Comparison of ENCODE assay signal across 13 cellular contexts in the genomic region with DNA sequence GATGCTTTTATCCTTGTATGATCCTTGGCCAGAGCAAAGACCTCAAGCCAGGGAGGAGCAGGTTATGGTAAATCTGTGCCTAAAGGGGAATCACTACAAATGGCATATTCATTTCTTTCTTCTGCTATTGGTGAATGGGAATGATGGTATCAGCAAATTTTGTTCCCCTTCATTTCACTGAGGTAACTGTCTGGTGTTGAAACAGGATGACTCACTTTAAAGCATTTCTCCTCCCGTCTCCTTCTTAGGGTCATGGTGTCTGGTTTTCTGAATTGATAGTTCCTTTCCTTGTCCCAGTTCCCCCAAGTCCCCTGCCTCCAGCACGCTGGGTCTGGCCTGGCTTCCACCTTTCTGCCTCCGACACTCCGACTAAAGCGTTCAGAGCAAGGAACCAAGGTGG.
DNase-seq lines count a peak whose midpoint lies in the region; ATAC-seq, FAIRE-seq and TF ChIP-seq lines count a peak whose summit lies in the region.
"Had no signal": no experiment of that assay in that cellular context is flagged by ENCODE, and none has a peak within 500 bp of the region (broad histone marks: within the 10 kb centered on the region; RNA-seq: fewer than 3 reads in every experiment).

No MANE protein-coding gene starts in this region.

- no peak for TF ChIP-seq POLR2A in HepG2 (IDR thresholded peaks at IDR 0.05; ENCODE audit: insufficient read depth in 1 of 2, low read depth in 2 of 2, low read length in 2 of 2)
- no peak for TF ChIP-seq POLR2A in right lobe of liver (IDR thresholded peaks at IDR 0.05)
- no peak for TF ChIP-seq POLR2A in Peyer's patch (IDR thresholded peaks at IDR 0.05)

- no peak overlapping the region for H3K4me2 ChIP-seq in HepG2 (ENCODE audit: low read depth, low read length)

- in situ Hi-C loops in HepG2 (cut with HindIII; ENCODE audit: extremely low pct_ligation_motif_present, low pct_unique_long_range_greater_than_20kb): no loop called here

- TF ChIP-seq RAD21 in HepG2 (CRISPR knock-in tag; IDR thresholded peaks at IDR 0.05): no peak

- H3K4me3 ChIP-seq in HepG2 (replicated peaks in 1 of 3; ENCODE audit: insufficient read depth in 1 of 3, low read depth in 2 of 3, low read length in 3 of 3) (no peak overlapping the region), right lobe of liver (no peak overlapping the region), adipocyte (ENCODE audit: low read length) (no peak overlapping the region), foreskin fibroblast (ENCODE audit: low read depth in 1 of 2, low read length in 2 of 2) (no peak overlapping the region), Peyer's patch (no peak overlapping the region)

- H3K4me1 ChIP-seq in HepG2 (ENCODE audit: insufficient read depth, low read length): peaks cover 18% of the 10 kb centered on the region
- H3K4me1 ChIP-seq in right lobe of liver: peaks cover 0 to 6% (median 2%) of the 10 kb centered on the region in 4 donors
- H3K4me1 ChIP-seq in adipocyte (ENCODE audit: control insufficient read depth, insufficient read depth, low read length): peaks cover 53% of the 10 kb centered on the region
- H3K4me1 ChIP-seq in Peyer's patch: no peaks in the 10 kb centered on the region

- DNase-seq in HepG2 (ENCODE audit: low spot score): no peak
- DNase-seq in right lobe of liver: no peak
- DNase-seq in adipocyte (ENCODE audit: low read depth): peak; percentile 82
- DNase-seq in foreskin fibroblast: peak; percentile 62 to 84
- DNase-seq in urothelium cell line (ENCODE audit: low spot score): peak; percentile 23
- no peak for DNase-seq in midbrain (lab: John Stamatoyannopoulos, UW)
- DNase-seq in Peyer's patch: no peak
- DNase-seq: activated CD8-positive, alpha-beta T cell treated with anti-CD3 and anti-CD28 coated beads, Interleukin-2, amount 10 ng/mL, durations not matched to agents 7 days and 5 days; activated naive CD4-positive, alpha-beta T cell; KG1 had no signal

- POLR2A ChIA-PET in HepG2 (lab: Yijun Ruan, JAX): no interaction called here

- intact Hi-C loops in HepG2 (cut with micrococcal nuclease; ENCODE audit: unreplicated experiment): no loop called here
- intact Hi-C loops in right lobe of liver (cut with DNase I): no loop called here

- ATAC-seq in HepG2: no peak
- ATAC-seq in right lobe of liver: no peak
- ATAC-seq in GM18867 (IDR thresholded peaks at IDR 0.05; ENCODE audit: unreplicated experiment): no peak
- ATAC-seq: activated CD8-positive, alpha-beta T cell treated with anti-CD3 and anti-CD28 coated beads, Interleukin-2, amount 10 ng/mL, durations not matched to agents 7 days and 5 days; left lobe of liver had no signal

- H3K27me3 ChIP-seq in HepG2 (ENCODE audit: control insufficient read depth in 1 of 2, insufficient read depth in 2 of 2, low read length in 2 of 2): no peaks in the 10 kb centered on the region
- H3K27me3 ChIP-seq in right lobe of liver: no peaks in the 10 kb centered on the region
- no peaks in the 10 kb centered on the region for H3K27me3 ChIP-seq in adipocyte (replicated peaks; ENCODE audit: control insufficient read depth, insufficient read depth, low read length)
- H3K27me3 ChIP-seq in Peyer's patch: no peaks in the 10 kb centered on the region

- WGBS in HepG2 (ENCODE audit: low lambda C conversion rate): 87% methylated on average over 5 of the region's 5 CpGs
- 73% methylated on average over 5 of the region's 5 CpGs for WGBS in right lobe of liver (ENCODE audit: insufficient coverage, low coverage, low lambda C conversion rate, missing lambda C conversion rate)

- FAIRE-seq in HepG2 (lab: Jason Lieb, UNC) (no peak), urothelium cell line (lab: Jason Lieb, UNC) (no peak)

- peak overlapping the region; percentile 4 for H2AFZ ChIP-seq in HepG2 (ENCODE audit: low read length)

- CTCF ChIA-PET in HepG2 (lab: Yijun Ruan, JAX; ENCODE audit: low intra/inter-chr PET ratio, low total read pairs): no interaction called here

- no peak overlapping the region for H3K27ac ChIP-seq in HepG2 (ENCODE audit: extremely low read length, insufficient read depth, low read length)
- H3K27ac ChIP-seq in right lobe of liver: no peak overlapping the region
- no peak overlapping the region for H3K27ac ChIP-seq in Peyer's patch
- H3K27ac ChIP-seq: neutrophil had no signal

- H3K9me3 ChIP-seq in HepG2 (ENCODE audit: low read length) (no peaks in the 10 kb centered on the region), right lobe of liver (no peaks in the 10 kb centered on the region), adipocyte (ENCODE audit: control insufficient read depth, low read length) (no peaks in the 10 kb centered on the region), Peyer's patch (no peaks in the 10 kb centered on the region)
- H3K9me3 ChIP-seq: neutrophil had no signal

- no peak for TF ChIP-seq EP300 in HepG2 (IDR thresholded peaks at IDR 0.05; ENCODE audit: low read depth in 2 of 2, low read length in 2 of 2)
- TF ChIP-seq EP300 in HepG2 (CRISPR knock-in tag; IDR thresholded peaks at IDR 0.05; ENCODE audit: borderline replicate concordance): no peak

- H3K79me2 ChIP-seq in HepG2 (ENCODE audit: insufficient read depth, low read length): no peaks in the 10 kb centered on the region

- no peaks in the 10 kb centered on the region for H4K20me1 ChIP-seq in HepG2 (ENCODE audit: insufficient read depth, low read length)

- BruUV-seq in HepG2 (replicated peaks; lab: Mats Ljungman, UMichigan): no TSS peak

- TF ChIP-seq CTCF in HepG2 (CRISPR knock-in tag; IDR thresholded peaks at IDR 0.05) (no peak), right lobe of liver (IDR thresholded peaks at IDR 0.05) (no peak), foreskin fibroblast (IDR thresholded peaks at IDR 0.05; ENCODE audit: low read depth, low read length) (no peak), Peyer's patch (IDR thresholded peaks at IDR 0.05) (no peak)

- H3K36me3 ChIP-seq in HepG2 (replicated peaks in 1 of 2; ENCODE audit: control insufficient read depth in 1 of 2, insufficient read depth in 2 of 2, low read length in 2 of 2): no peaks in the 10 kb centered on the region
- no peaks in the 10 kb centered on the region for H3K36me3 ChIP-seq in right lobe of liver
- H3K36me3 ChIP-seq in adipocyte (ENCODE audit: control insufficient read depth, insufficient read depth, low read length, severe bottlenecking): no peaks in the 10 kb centered on the region
- no peaks in the 10 kb centered on the region for H3K36me3 ChIP-seq in Peyer's patch
- H3K36me3 ChIP-seq: neutrophil had no signal

- no peak overlapping the region for H3K9ac ChIP-seq in HepG2 (ENCODE audit: insufficient read depth, low read depth, low read length)
- no peak overlapping the region for H3K9ac ChIP-seq in adipocyte (ENCODE audit: low read length)

TF ChIP-seq in HepG2, 621 proteins besides CTCF, POLR2A, EP300 and RAD21:
- TF ChIP-seq MAFF (IDR thresholded peaks at IDR 0.05; ENCODE audit: low read depth, low read length) (peak; percentile 62), KLF11 (CRISPR knock-in tag; IDR thresholded peaks at IDR 0.05) (no peak), ZMYM2 (CRISPR knock-in tag; IDR thresholded peaks at IDR 0.05) (0 out of 2 replicates have a peak, but pooled peaks have one; percentile 1), MAFK (conservative IDR thresholded peaks at IDR 0.05 in 1 of 2, IDR thresholded peaks at IDR 0.05 in 1 of 2; ENCODE audit: low read length in 2 of 2) (peak; percentile 39 to 74; a peak in 3 of 4 replicates)
- TF ChIP-seq, protein P1, sequence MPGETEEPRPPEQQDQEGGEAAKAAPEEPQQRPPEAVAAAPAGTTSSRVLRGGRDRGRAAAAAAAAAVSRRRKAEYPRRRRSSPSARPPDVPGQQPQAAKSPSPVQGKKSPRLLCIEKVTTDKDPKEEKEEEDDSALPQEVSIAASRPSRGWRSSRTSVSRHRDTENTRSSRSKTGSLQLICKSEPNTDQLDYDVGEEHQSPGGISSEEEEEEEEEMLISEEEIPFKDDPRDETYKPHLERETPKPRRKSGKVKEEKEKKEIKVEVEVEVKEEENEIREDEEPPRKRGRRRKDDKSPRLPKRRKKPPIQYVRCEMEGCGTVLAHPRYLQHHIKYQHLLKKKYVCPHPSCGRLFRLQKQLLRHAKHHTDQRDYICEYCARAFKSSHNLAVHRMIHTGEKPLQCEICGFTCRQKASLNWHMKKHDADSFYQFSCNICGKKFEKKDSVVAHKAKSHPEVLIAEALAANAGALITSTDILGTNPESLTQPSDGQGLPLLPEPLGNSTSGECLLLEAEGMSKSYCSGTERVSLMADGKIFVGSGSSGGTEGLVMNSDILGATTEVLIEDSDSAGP (CRISPR knock-in tag; IDR thresholded peaks at IDR 0.05; ENCODE audit: borderline replicate concordance): no peak

Comparison
In these comparisons a context has a peak if more than half of its experiments do, and no peak if none do; other contexts are left out.
1. DNase-seq: peak in adipocyte (single experiment), foreskin fibroblast (2 of 2) and urothelium cell line (single experiment); none in HepG2 (single experiment), right lobe of liver (0 of 3), midbrain (single experiment) and Peyer's patch (0 of 3).